Comparison of ENCODE assay signal across 22 cellular contexts in genomic region chr16:1077877-1078578, GRCh38. TPM values are rescaled to one million over a fixed set of nuclear protein-coding genes. Genes with fewer than 3 reads are reported as not detected.
"Had no signal": no experiment of that assay in that cellular context is flagged by ENCODE, and none has a peak within 500 bp of the region (broad histone marks: within the 10 kb centered on the region; RNA-seq: fewer than 3 reads in every experiment).

No MANE protein-coding gene starts in this region.

- FAIRE-seq: colon had no signal

- H3K36me3 ChIP-seq: esophagus muscularis mucosa, upper lobe of left lung had no signal

- ATAC-seq: natural killer cell treated with Interleukin-12 subunit alpha and Interleukin-12 subunit beta and Interleukin-15 and Interleukin-18, amount 100 ng/mL, for 72 hours; T-cell had no signal

- H3K4me3 ChIP-seq: esophagus muscularis mucosa, upper lobe of left lung had no signal

- DNase-seq: activated CD4-positive, alpha-beta T cell treated with anti-CD3 and anti-CD28 coated beads, Interleukin-2, amount 50 U/mL, for 4 hours; activated CD4-positive, CD25-positive, alpha-beta regulatory T cell treated with anti-CD3 and anti-CD28 coated beads, Interleukin-2, amount 50 U/mL, for 72 hours; activated naive CD4-positive, alpha-beta T cell treated with anti-CD3 and anti-CD28 coated beads for 36 hours; activated T-cell treated with anti-CD3 and anti-CD28 coated beads, Interleukin-2, amount 50 U/mL, for 1 hour; mesendoderm; nucleus accumbens; posterior cingulate gyrus; stimulated activated CD4-positive, alpha-beta T cell treated with anti-CD3 and anti-CD28 coated beads, Interleukin-15, amount 100 ng/mL, for 24 hours; stimulated activated CD4-positive, alpha-beta T cell treated with anti-CD3 and anti-CD28 coated beads, Interleukin-4, amount 100 ng/mL, for 24 hours; stimulated activated naive CD4-positive, alpha-beta T cell; substantia nigra; T-cell; T-helper 9 cell had no signal

- H3K9me3 ChIP-seq: esophagus muscularis mucosa, upper lobe of left lung had no signal

- H3K27ac ChIP-seq: esophagus muscularis mucosa, upper lobe of left lung had no signal

RNA-seq across cellular contexts. Expression of gene SSTR5, which starts 5.5 kb away (rescaled TPM):
- total RNA-seq: activated naive CD4-positive, alpha-beta T cell treated with anti-CD3 and anti-CD28 coated beads for 36 hours; activated T-helper 2 cell treated with anti-CD3 and anti-CD28 coated beads, Interferon-gamma antibody, Interleukin-2, Interleukin-4, amounts not matched to agents 10 μg/mL and 5 μg/mL and 100 μg/mL, durations not matched to agents 14 hours and 24 hours and 36 hours; esophagus muscularis mucosa; fibroblast of villous mesenchyme; natural killer cell treated with Interleukin-12 subunit alpha and Interleukin-12 subunit beta and Interleukin-15 and Interleukin-18, amount 100 ng/mL, for 72 hours; skeletal muscle tissue; T-cell; upper lobe of left lung had no signal

RNA-seq across cellular contexts. Expression of gene C1QTNF8, which starts 18.0 kb away (rescaled TPM):
- total RNA-seq: activated naive CD4-positive, alpha-beta T cell treated with anti-CD3 and anti-CD28 coated beads for 36 hours; activated T-helper 2 cell treated with anti-CD3 and anti-CD28 coated beads, Interferon-gamma antibody, Interleukin-2, Interleukin-4, amounts not matched to agents 10 μg/mL and 5 μg/mL and 100 μg/mL, durations not matched to agents 14 hours and 24 hours and 36 hours; cardiac septum; esophagus muscularis mucosa; fibroblast of villous mesenchyme; lower leg skin; natural killer cell treated with Interleukin-12 subunit alpha and Interleukin-12 subunit beta and Interleukin-15 and Interleukin-18, amount 100 ng/mL, for 72 hours; skeletal muscle tissue; T-cell had no signal
